Comparison of ENCODE assay signal across 1 cellular context in genomic region chr17:28571255-28572122, GRCh38.
TF ChIP-seq lines count a peak whose summit lies in the region.

Gene PIGS, minus strand, starts transcription at chr17:28571524. Its CDS starts 28 bp downstream, at chr17:28571496.

TF ChIP-seq in HepG2, 621 proteins besides CTCF, POLR2A, EP300 and RAD21 (continued from another document and continues in another):
- TF ChIP-seq BCL3 (CRISPR knock-in tag; IDR thresholded peaks at IDR 0.05): no peak
- 0 out of 2 replicates have a peak, but pooled peaks have one; percentile 12 for TF ChIP-seq TSC22D2 (CRISPR knock-in tag; IDR thresholded peaks at IDR 0.05; ENCODE audit: borderline replicate concordance)
- TF ChIP-seq ARNT2 (CRISPR knock-in tag; IDR thresholded peaks at IDR 0.05; ENCODE audit: low read depth): peak; percentile 41; the same call in 1 of the 2 replicates
- peak; percentile 85 for TF ChIP-seq PHF8 (CRISPR knock-in tag; IDR thresholded peaks at IDR 0.05)
- TF ChIP-seq TFDP2 (CRISPR knock-in tag; IDR thresholded peaks at IDR 0.05): no peak
- no peak for TF ChIP-seq BORCS8-MEF2B (CRISPR knock-in tag; IDR thresholded peaks at IDR 0.05)
- no peak for TF ChIP-seq PRDM15 (CRISPR knock-in tag; IDR thresholded peaks at IDR 0.05)
- no peak for TF ChIP-seq FOXO1 (CRISPR knock-in tag; IDR thresholded peaks at IDR 0.05)
- TF ChIP-seq ZNF850 (CRISPR knock-in tag; conservative IDR thresholded peaks at IDR 0.05): no peak
- no peak; the same call in 1 of the 2 replicates for TF ChIP-seq SMAD3 (CRISPR knock-in tag; IDR thresholded peaks at IDR 0.05)
- no peak for TF ChIP-seq ZNF746 (CRISPR knock-in tag; IDR thresholded peaks at IDR 0.05)
- TF ChIP-seq ZMAT3 (CRISPR knock-in tag; conservative IDR thresholded peaks at IDR 0.05): no peak
- TF ChIP-seq ZNF569 (CRISPR knock-in tag; IDR thresholded peaks at IDR 0.05; ENCODE audit: borderline replicate concordance): no peak
- peak; percentile 83 for TF ChIP-seq SALL2 (CRISPR knock-in tag; IDR thresholded peaks at IDR 0.05)
- TF ChIP-seq ZNF747 (CRISPR knock-in tag; IDR thresholded peaks at IDR 0.05; ENCODE audit: borderline replicate concordance): peak; percentile 26; the same call in 1 of the 2 replicates
- no peak; the same call in 1 of the 2 replicates for TF ChIP-seq MED13 (CRISPR knock-in tag; IDR thresholded peaks at IDR 0.05)
- TF ChIP-seq ARHGAP35 (CRISPR knock-in tag; IDR thresholded peaks at IDR 0.05; ENCODE audit: borderline replicate concordance): no peak
- TF ChIP-seq ZBTB49 (CRISPR knock-in tag; IDR thresholded peaks at IDR 0.05; ENCODE audit: borderline replicate concordance): peak; percentile 21; the same call in 1 of the 2 replicates
- TF ChIP-seq SOX13 (IDR thresholded peaks at IDR 0.05): no peak
- TF ChIP-seq SOX13 (CRISPR knock-in tag; conservative IDR thresholded peaks at IDR 0.05 in 1 of 2, IDR thresholded peaks at IDR 0.05 in 1 of 2): no peak
- no peak for TF ChIP-seq ZNF589 (CRISPR knock-in tag; conservative IDR thresholded peaks at IDR 0.05)
- no peak for TF ChIP-seq THYN1 (CRISPR knock-in tag; IDR thresholded peaks at IDR 0.05; ENCODE audit: borderline replicate concordance, low read depth)
- peak; percentile 70 for TF ChIP-seq HOXA3 (CRISPR knock-in tag; IDR thresholded peaks at IDR 0.05)
- TF ChIP-seq JUND (CRISPR knock-in tag; IDR thresholded peaks at IDR 0.05): no peak; the same call in 1 of the 2 replicates
- peak; percentile 58 for TF ChIP-seq GMEB1 (CRISPR knock-in tag; IDR thresholded peaks at IDR 0.05; ENCODE audit: borderline replicate concordance)
- TF ChIP-seq TARDBP (CRISPR knock-in tag; IDR thresholded peaks at IDR 0.05): peak; percentile 35; the same call in 1 of the 2 replicates
- TF ChIP-seq CBX2 (IDR thresholded peaks at IDR 0.05; ENCODE audit: low read depth, low read length): no peak
- TF ChIP-seq CBX2 (CRISPR knock-in tag; IDR thresholded peaks at IDR 0.05; ENCODE audit: low read depth): no peak
- 0 out of 2 replicates have a peak, but pooled peaks have one; percentile 12 for TF ChIP-seq BCL6 (CRISPR knock-in tag; IDR thresholded peaks at IDR 0.05)
- TF ChIP-seq ZKSCAN5 (CRISPR knock-in tag; IDR thresholded peaks at IDR 0.05): no peak
- no peak for TF ChIP-seq TRAFD1 (CRISPR knock-in tag; IDR thresholded peaks at IDR 0.05; ENCODE audit: borderline replicate concordance)
- no peak for TF ChIP-seq PATZ1 (CRISPR knock-in tag; IDR thresholded peaks at IDR 0.05)
- TF ChIP-seq FOSL2 (CRISPR knock-in tag; IDR thresholded peaks at IDR 0.05): no peak
- no peak for TF ChIP-seq ZNF552 (CRISPR knock-in tag; IDR thresholded peaks at IDR 0.05; ENCODE audit: borderline replicate concordance)
- TF ChIP-seq EED (CRISPR knock-in tag; IDR thresholded peaks at IDR 0.05): no peak
- no peak for TF ChIP-seq NONO (IDR thresholded peaks at IDR 0.05)
- no peak; the same call in 1 of the 2 replicates for TF ChIP-seq NONO (CRISPR knock-in tag; conservative IDR thresholded peaks at IDR 0.05)
- TF ChIP-seq FOSL1 (CRISPR knock-in tag; IDR thresholded peaks at IDR 0.05; ENCODE audit: borderline replicate concordance): no peak
- TF ChIP-seq ZSCAN21 (CRISPR knock-in tag; IDR thresholded peaks at IDR 0.05; ENCODE audit: borderline replicate concordance): 0 out of 2 replicates have a peak, but pooled peaks have one; percentile 14
- no peak for TF ChIP-seq SETDB1 (CRISPR knock-in tag; IDR thresholded peaks at IDR 0.05; ENCODE audit: borderline replicate concordance)
- no peak for TF ChIP-seq BHLHE40 (IDR thresholded peaks at IDR 0.05; ENCODE audit: low read length)
- TF ChIP-seq DMTF1 (CRISPR knock-in tag; IDR thresholded peaks at IDR 0.05): no peak
- no peak for TF ChIP-seq RFX1 (IDR thresholded peaks at IDR 0.05)
- no peak for TF ChIP-seq ZNF878 (CRISPR knock-in tag; IDR thresholded peaks at IDR 0.05)
- TF ChIP-seq AGO1 (IDR thresholded peaks at IDR 0.05; ENCODE audit: low read depth, low read length, poor library complexity, severe bottlenecking): peak; percentile 45
- peak; percentile 78 for TF ChIP-seq POLR2AphosphoS5 (IDR thresholded peaks at IDR 0.05; ENCODE audit: low read depth, low read length)
- no peak for TF ChIP-seq POLR2AphosphoS2 (IDR thresholded peaks at IDR 0.05; ENCODE audit: low read depth, low read length)
- TF ChIP-seq MAFK (conservative IDR thresholded peaks at IDR 0.05 in 1 of 2, IDR thresholded peaks at IDR 0.05 in 1 of 2; ENCODE audit: low read length in 2 of 2): no peak
- no peak for TF ChIP-seq ZFP90 (CRISPR knock-in tag; IDR thresholded peaks at IDR 0.05; ENCODE audit: borderline replicate concordance)
- peak; percentile 75 for TF ChIP-seq POLR2G (IDR thresholded peaks at IDR 0.05; ENCODE audit: low read depth, low read length)
